Comparison of ENCODE assay signal across 8 cellular contexts in genomic region chr12:132222096-132222807, GRCh38.
DNase-seq lines count a peak whose midpoint lies in the region; ATAC-seq and TF ChIP-seq lines count a peak whose summit lies in the region.

No MANE protein-coding gene starts in this region.

- TF ChIP-seq CTCF in kidney epithelial cell (IDR thresholded peaks at IDR 0.05; ENCODE audit: insufficient read depth, low read length, poor library complexity, severe bottlenecking) = no peak

- H3K27me3 ChIP-seq in kidney epithelial cell (ENCODE audit: control insufficient read depth, insufficient read depth, low read length) = peaks cover 8% of the 10 kb centered on the region

- H3K4me3 ChIP-seq in kidney epithelial cell (ENCODE audit: low read depth, low read length) = no peak overlapping the region

- ATAC-seq in HG03521 (IDR thresholded peaks at IDR 0.05; ENCODE audit: unreplicated experiment) = no peak

- DNase-seq in NCI-H146 (lab: John Stamatoyannopoulos, UW) = peak; percentile 23
- no peak for DNase-seq in NCI-H146 treated with DMSO at 0.1 percent for 48 hours (lab: John Stamatoyannopoulos, UW; ENCODE audit: unreplicated experiment)
- DNase-seq in NCI-H460 (ENCODE audit: extremely low read depth, low read depth) = peak; percentile 26
- peak; percentile 11 for DNase-seq in activated T-cell treated with anti-CD3 and anti-CD28 coated beads for 48 hours (ENCODE audit: low read depth)
- DNase-seq in kidney epithelial cell (ENCODE audit: low read depth) = peak; percentile 56
- DNase-seq in superior temporal gyrus (ENCODE audit: extremely low spot score) = no peak
- DNase-seq in NCI-H446 treated with DMSO at 0.1 percent for 48 hours (lab: John Stamatoyannopoulos, UW) = no peak

- no peaks in the 10 kb centered on the region for H3K36me3 ChIP-seq in kidney epithelial cell (ENCODE audit: control insufficient read depth, insufficient read depth, low read length)

Comparison
In these comparisons a context has a peak if more than half of its experiments do, and no peak if none do; other contexts are left out.
1. DNase-seq: peak in NCI-H146 (single experiment), NCI-H460 (single experiment), activated T-cell treated with anti-CD3 and anti-CD28 coated beads for 48 hours (single experiment) and kidney epithelial cell (single experiment); none in NCI-H146 treated with DMSO at 0.1 percent for 48 hours (single experiment), superior temporal gyrus (single experiment) and NCI-H446 treated with DMSO at 0.1 percent for 48 hours (single experiment).